Comparison of ENCODE assay signal across 1 cellular context in genomic region chr1:93180723-93181613, GRCh38.
TF ChIP-seq lines count a peak whose summit lies in the region.

CCDC18 (plus strand) TSS chr1:93180724; CDS start chr1:93183362, 2,638 bp downstream.

TF ChIP-seq in K562, 482 proteins besides CTCF, POLR2A, EP300 and RAD21 (continued from another document and continues in another):
- TF ChIP-seq PATZ1 (CRISPR knock-in tag; IDR thresholded peaks at IDR 0.05; ENCODE audit: borderline replicate concordance), result no peak
- TF ChIP-seq CHD1 (IDR thresholded peaks at IDR 0.05; ENCODE audit: low read length), result peak; percentile 64
- TF ChIP-seq XRCC3 (IDR thresholded peaks at IDR 0.05), result no peak
- no peak for TF ChIP-seq MBD1 (CRISPR knock-in tag; IDR thresholded peaks at IDR 0.05)
- no peak for TF ChIP-seq ATF4 (CRISPR knock-in tag; IDR thresholded peaks at IDR 0.05)
- no peak for TF ChIP-seq RHOXF2B (CRISPR knock-in tag; conservative IDR thresholded peaks at IDR 0.05)
- TF ChIP-seq PRPF4 (IDR thresholded peaks at IDR 0.05; ENCODE audit: insufficient read depth, low read depth, low read length, poor library complexity, severe bottlenecking), result no peak
- no peak for TF ChIP-seq RNF2 (IDR thresholded peaks at IDR 0.05)
- no peak for TF ChIP-seq ZNF699 (CRISPR knock-in tag; IDR thresholded peaks at IDR 0.05; ENCODE audit: insufficient replicate concordance)
- no peak for TF ChIP-seq TBL1XR1 (IDR thresholded peaks at IDR 0.05; ENCODE audit: low read length in 2 of 2)
- TF ChIP-seq HNRNPK (IDR thresholded peaks at IDR 0.05; ENCODE audit: low read depth, low read length, poor library complexity, severe bottlenecking), result no peak
- TF ChIP-seq ZNF780A (CRISPR knock-in tag; IDR thresholded peaks at IDR 0.05), result no peak
- no peak for TF ChIP-seq BCOR (IDR thresholded peaks at IDR 0.05)
- peak; percentile 74 for TF ChIP-seq PHF8 (IDR thresholded peaks at IDR 0.05; ENCODE audit: borderline replicate concordance, low read length)
- no peak for TF ChIP-seq FOS (IDR thresholded peaks at IDR 0.05; ENCODE audit: extremely low read depth, insufficient read length)
- TF ChIP-seq SIRT6 (IDR thresholded peaks at IDR 0.05; ENCODE audit: low read depth, low read length), result no peak
- peak; percentile 57; the same call in 1 of the 2 replicates for TF ChIP-seq SRSF3 (IDR thresholded peaks at IDR 0.05; ENCODE audit: insufficient read depth, low read length)
- no peak for TF ChIP-seq NR2F6 (CRISPR knock-in tag; IDR thresholded peaks at IDR 0.05)
- no peak for TF ChIP-seq ZNF778 (CRISPR knock-in tag; IDR thresholded peaks at IDR 0.05)
- TF ChIP-seq SLC30A9 (CRISPR knock-in tag; IDR thresholded peaks at IDR 0.05), result no peak
- no peak; the same call in 1 of the 2 replicates for TF ChIP-seq ZBTB43 (CRISPR knock-in tag; IDR thresholded peaks at IDR 0.05)
- no peak for TF ChIP-seq ATF6 (CRISPR knock-in tag; IDR thresholded peaks at IDR 0.05)
- TF ChIP-seq CBX3 (IDR thresholded peaks at IDR 0.05; ENCODE audit: borderline replicate concordance in 1 of 2, low read length in 2 of 2), result no peak
- TF ChIP-seq FOXJ2 (tag; IDR thresholded peaks at IDR 0.05), result no peak
- TF ChIP-seq TAF9B (IDR thresholded peaks at IDR 0.05; ENCODE audit: partially characterized antibody), result peak; percentile 48
- no peak for TF ChIP-seq COPS2 (conservative IDR thresholded peaks at IDR 0.05)
- TF ChIP-seq SNRNP70 (optimal IDR thresholded peaks at IDR 0.05; ENCODE audit: low read depth, low read length), result no peak
- TF ChIP-seq FOXJ3 (CRISPR knock-in tag; IDR thresholded peaks at IDR 0.05), result no peak
- TF ChIP-seq ZNF146 (CRISPR knock-in tag; IDR thresholded peaks at IDR 0.05; ENCODE audit: unreplicated experiment), result no peak
- peak; percentile 93 for TF ChIP-seq NKRF (IDR thresholded peaks at IDR 0.05; ENCODE audit: borderline replicate concordance)
- no peak for TF ChIP-seq PHF21A (IDR thresholded peaks at IDR 0.05; ENCODE audit: borderline replicate concordance, low read depth)
- no peak for TF ChIP-seq STAT6 (CRISPR knock-in tag; IDR thresholded peaks at IDR 0.05)
- TF ChIP-seq FOXM1 (IDR thresholded peaks at IDR 0.05; ENCODE audit: low read depth), result peak; percentile 76
- peak; percentile 77; the same call in 1 of the 2 replicates for TF ChIP-seq FOXM1 (CRISPR knock-in tag; IDR thresholded peaks at IDR 0.05; ENCODE audit: low read depth)
- TF ChIP-seq ZNF507 (tag; conservative IDR thresholded peaks at IDR 0.05), result no peak
- TF ChIP-seq ESRRA (IDR thresholded peaks at IDR 0.05; ENCODE audit: borderline replicate concordance, low read depth), result peak; percentile 32; the same call in 1 of the 2 replicates
- peak; percentile 24; the same call in 1 of the 2 replicates for TF ChIP-seq ELF1 (tag; IDR thresholded peaks at IDR 0.05)
- no peak for TF ChIP-seq ZFP1 (CRISPR knock-in tag; IDR thresholded peaks at IDR 0.05)
- no peak for TF ChIP-seq SREBF1 (IDR thresholded peaks at IDR 0.05; ENCODE audit: borderline replicate concordance, low read depth, low read length)
- TF ChIP-seq SRSF9 (IDR thresholded peaks at IDR 0.05; ENCODE audit: borderline replicate concordance, low read depth, low read length), result no peak
- TF ChIP-seq FOXP4 (CRISPR knock-in tag; IDR thresholded peaks at IDR 0.05; ENCODE audit: borderline replicate concordance), result no peak
